ENCODE assay signal across 25 cellular contexts in genomic region chr5:107796797-107797196, GRCh38.
DNase-seq lines count a peak whose midpoint lies in the region; ATAC-seq and TF ChIP-seq lines count a peak whose summit lies in the region.
"Had no signal": no experiment of that assay in that cellular context is flagged by ENCODE, and none has a peak within 500 bp of the region (broad histone marks: within the 10 kb centered on the region; RNA-seq: fewer than 3 reads in every experiment).

No MANE protein-coding gene starts in this region.

- TF ChIP-seq POLR2A in sigmoid colon (IDR thresholded peaks at IDR 0.05): no peak

- TF ChIP-seq EP300 in sigmoid colon (IDR thresholded peaks at IDR 0.05): no peak

- H3K4me1 ChIP-seq in sigmoid colon: no peaks in the 10 kb centered on the region
- H3K4me1 ChIP-seq: A549, esophagus muscularis mucosa, right atrium auricular region, thyroid gland had no signal

- H3K9me3 ChIP-seq in sigmoid colon: no peaks in the 10 kb centered on the region
- H3K9me3 ChIP-seq: A549, esophagus muscularis mucosa, right atrium auricular region, thyroid gland had no signal

- 81% methylated on average over 3 of the region's 3 CpGs for WGBS in sigmoid colon, 2 donors

- H3K4me3 ChIP-seq in AG10803 (ENCODE audit: low read length) (no peak overlapping the region), astrocyte of the spinal cord (ENCODE audit: low read depth, low read length) (no peak overlapping the region), sigmoid colon (no peak overlapping the region)
- H3K4me3 ChIP-seq: A549, esophagus muscularis mucosa, right atrium auricular region, thyroid gland had no signal

- DNase-seq in AG10803 (ENCODE audit: low read depth): no peak
- DNase-seq in HT-29 (ENCODE audit: low spot score): peak; percentile 11
- DNase-seq in astrocyte of the spinal cord (ENCODE audit: low read depth, low spot score): no peak
- DNase-seq in iris pigment epithelial cell (ENCODE audit: low read depth): peak; percentile 35
- DNase-seq in GM13976 (ENCODE audit: low spot score): no peak
- no peak for DNase-seq in NCI-H1417 treated with DMSO at 0.1 percent for 48 hours (lab: John Stamatoyannopoulos, UW)
- no peak for DNase-seq in sigmoid colon
- DNase-seq: activated naive CD4-positive, alpha-beta T cell treated with anti-CD3 and anti-CD28 coated beads for 36 hours; activated T-cell treated with anti-CD3 and anti-CD28 coated beads, Interleukin-2, amount 50 U/mL, for 72 hours; effector CD4-positive, alpha-beta T cell; glutamatergic neuron; HFFc6; Karpas-422; left colon; naive thymus-derived CD4-positive, alpha-beta T cell; NCI-H1930; NCI-H2227 treated with DMSO at 0.1 percent for 48 hours; NCI-H748 treated with DMSO at 0.1 percent for 48 hours; SIG-M5; T-cell; thyroid gland had no signal

- no peak for ATAC-seq in HG02588 (IDR thresholded peaks at IDR 0.05; ENCODE audit: unreplicated experiment)
- ATAC-seq: activated T-cell treated with anti-CD3 and anti-CD28 coated beads, Interleukin-2, amount 50 U/mL, for 72 hours; left colon; naive thymus-derived CD4-positive, alpha-beta T cell; T-cell had no signal

- H3K27me3 ChIP-seq in sigmoid colon: no peaks in the 10 kb centered on the region
- H3K27me3 ChIP-seq: esophagus muscularis mucosa, right atrium auricular region, thyroid gland had no signal

- intact Hi-C loops in sigmoid colon (cut with DNase I): no loop called here

- in situ Hi-C loops in astrocyte of the spinal cord (cut with HindIII; ENCODE audit: low sequenced_read_pairs) (no loop called here), GM13976 (cut with MboI; ENCODE audit: low sequenced_read_pairs, unreplicated experiment) (no loop called here)

- TF ChIP-seq CTCF in AG10803 (conservative IDR thresholded peaks at IDR 0.05; ENCODE audit: low read length) (peak; percentile 33; the same call in 1 of the 2 replicates), astrocyte of the spinal cord (IDR thresholded peaks at IDR 0.05; ENCODE audit: low read depth, low read length) (peak; percentile 11), GM13976 (IDR thresholded peaks at IDR 0.05; ENCODE audit: borderline replicate concordance, control extremely low read depth, extremely low read depth, insufficient read depth, missing control alignments) (no peak), sigmoid colon (IDR thresholded peaks at IDR 0.05) (no peak)

- no peaks in the 10 kb centered on the region for H3K36me3 ChIP-seq in sigmoid colon
- H3K36me3 ChIP-seq: esophagus muscularis mucosa, right atrium auricular region, thyroid gland had no signal

- H3K27ac ChIP-seq in sigmoid colon: no peak overlapping the region
- H3K27ac ChIP-seq: A549, esophagus muscularis mucosa, right atrium auricular region, thyroid gland had no signal

Comparison
In these comparisons a context has a peak if more than half of its experiments do, and no peak if none do; other contexts are left out.
1. DNase-seq: peak in HT-29 (single experiment) and iris pigment epithelial cell (single experiment); none in AG10803 (single experiment), astrocyte of the spinal cord (single experiment), GM13976 (single experiment), NCI-H1417 treated with DMSO at 0.1 percent for 48 hours (single experiment) and sigmoid colon (single experiment).
2. CTCF ChIP-seq: peak in AG10803 (single experiment) and astrocyte of the spinal cord (single experiment); none in GM13976 (single experiment) and sigmoid colon (0 of 4).